1 cellular context compared by ENCODE assay signal in genomic region chr2:96209011-96209728, GRCh38.
TF ChIP-seq lines count a peak whose summit lies in the region.

No MANE protein-coding gene starts in this region.

TF ChIP-seq in SK-N-SH, 30 proteins besides CTCF, POLR2A, EP300 and RAD21 (continued from another document):
- TF ChIP-seq TAF1 (IDR thresholded peaks at IDR 0.05; ENCODE audit: borderline replicate concordance, low read depth, low read length) (peak; percentile 82), SIN3A (IDR thresholded peaks at IDR 0.05; ENCODE audit: borderline replicate concordance, low read depth, low read length) (no peak), SMC3 (IDR thresholded peaks at IDR 0.05; ENCODE audit: low read depth, low read length) (no peak), RCOR1 (IDR thresholded peaks at IDR 0.05; ENCODE audit: low read length) (no peak), ELF1 (IDR thresholded peaks at IDR 0.05) (no peak), FOSL2 (IDR thresholded peaks at IDR 0.05; ENCODE audit: borderline replicate concordance, low read depth) (no peak), YY1 (IDR thresholded peaks at IDR 0.05; ENCODE audit: low read depth) (peak; percentile 83), MXI1 (IDR thresholded peaks at IDR 0.05; ENCODE audit: low read depth, low read length) (no peak), GABPA (IDR thresholded peaks at IDR 0.05; ENCODE audit: low read depth) (no peak), RFX5 (IDR thresholded peaks at IDR 0.05; ENCODE audit: low read length) (no peak), IRF3 (IDR thresholded peaks at IDR 0.05; ENCODE audit: low read depth, low read length) (no peak), MAX (IDR thresholded peaks at IDR 0.05; ENCODE audit: low read depth) (no peak), PBX3 (IDR thresholded peaks at IDR 0.05) (no peak), FOXM1 (IDR thresholded peaks at IDR 0.05; ENCODE audit: low read depth) (no peak), ZBTB33 (IDR thresholded peaks at IDR 0.05; ENCODE audit: borderline replicate concordance, low read depth) (no peak)
